ENCODE assay signal across 14 cellular contexts in the genomic region with DNA sequence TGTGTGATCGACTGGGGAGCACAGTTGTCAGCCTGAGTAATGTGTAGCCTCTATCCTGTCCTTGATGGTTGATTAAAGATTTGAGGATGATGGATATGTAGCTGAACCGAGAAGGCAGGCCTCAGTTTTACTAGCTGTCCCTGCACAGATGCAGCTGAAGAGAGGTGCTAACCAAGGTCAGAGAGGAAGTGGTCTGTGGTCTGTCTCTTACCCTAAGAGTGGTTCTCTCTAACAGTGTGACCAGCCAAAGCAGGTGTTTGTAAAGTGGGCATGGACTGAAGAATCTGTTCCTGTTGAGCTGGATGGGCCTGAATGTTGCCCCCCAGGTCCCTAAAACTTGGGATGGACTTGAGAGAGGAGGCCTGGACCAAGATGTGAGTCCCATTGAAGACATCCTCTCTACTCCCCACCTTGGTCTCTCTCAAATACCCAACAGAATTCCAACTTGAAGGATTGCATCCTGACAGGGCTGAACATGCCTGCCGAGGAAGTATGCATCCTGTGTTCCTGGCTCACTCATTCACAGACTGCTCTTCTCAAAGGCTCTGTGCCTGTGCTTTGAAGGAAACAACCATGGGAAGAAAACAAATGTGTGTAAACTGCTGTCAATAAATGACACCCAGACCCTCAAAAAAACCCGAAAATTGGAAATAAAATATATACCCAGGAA.
DNase-seq lines count a peak whose midpoint lies in the region; ATAC-seq and TF ChIP-seq lines count a peak whose summit lies in the region.
"Had no signal": no experiment of that assay in that cellular context is flagged by ENCODE, and none has a peak within 500 bp of the region (broad histone marks: within the 10 kb centered on the region; RNA-seq: fewer than 3 reads in every experiment).

No MANE protein-coding gene starts in this region.

- H3K9me3 Mint-ChIP-seq in natural killer cell, result peaks cover 0 to 2% of the 10 kb centered on the region in 2 donors

- no peaks in the 10 kb centered on the region for H3K27me3 Mint-ChIP-seq in natural killer cell (ENCODE audit: low read depth in 2 of 2)

- TF ChIP-seq CTCF in natural killer cell (IDR thresholded peaks at IDR 0.05), result no peak

- H3K27ac Mint-ChIP-seq in natural killer cell, result no peak overlapping the region

- intact Hi-C loops in natural killer cell (cut with micrococcal nuclease), result no loop called here

- no peaks in the 10 kb centered on the region for H3K36me3 Mint-ChIP-seq in natural killer cell

- no peak overlapping the region for H3K4me3 Mint-ChIP-seq in natural killer cell

- peaks cover 17 to 19% of the 10 kb centered on the region in 2 donors for H3K4me1 Mint-ChIP-seq in natural killer cell

- ATAC-seq in GM19035 (IDR thresholded peaks at IDR 0.05; ENCODE audit: unreplicated experiment), result peak; percentile 93
- peak; percentile 81 for ATAC-seq in GM21737 (IDR thresholded peaks at IDR 0.05; ENCODE audit: unreplicated experiment)
- ATAC-seq in HG03196 (IDR thresholded peaks at IDR 0.05; ENCODE audit: unreplicated experiment), result peak; percentile 97
- peak in 2 of 3 donors; percentile 42 to 91 for ATAC-seq in natural killer cell
- ATAC-seq: heart right ventricle had no signal

- DNase-seq in natural killer cell, result no peak
- DNase-seq in activated CD4-positive, alpha-beta T cell treated with anti-CD3 and anti-CD28 coated beads, Interleukin-2, amount 50 U/mL, for 48 hours, result no peak
- no peak for DNase-seq in NCI-H1694 (lab: John Stamatoyannopoulos, UW)
- no peak for DNase-seq in OCI-M2 (lab: John Stamatoyannopoulos, UW; ENCODE audit: unreplicated experiment)
- no peak for DNase-seq in NCI-H146 (lab: John Stamatoyannopoulos, UW)
- DNase-seq: adrenal gland; effector CD8-positive, alpha-beta T cell; heart right ventricle; KG1; NCI-H2227 treated with DMSO at 0.1 percent for 48 hours; SHP77 treated with DMSO at 0.1 percent for 48 hours had no signal
